In genomic region chr9:130240410-130241197, GRCh38 we compare ENCODE assay signal across 8 cellular contexts. TPM values are rescaled to one million over a fixed set of nuclear protein-coding genes. Genes with fewer than 3 reads are reported as not detected.
A peak's percentile ranks its signal among the peaks of the same experiment; 100 is the strongest.
DNase-seq lines count a peak whose midpoint lies in the region; ATAC-seq and FAIRE-seq lines count a peak whose summit lies in the region.

No MANE protein-coding gene starts in this region.

- no peak for FAIRE-seq in urothelium cell line (lab: Jason Lieb, UNC)

- no peak overlapping the region for H3K9ac ChIP-seq in SK-N-MC (ENCODE audit: insufficient read length)

- H3K9me3 ChIP-seq in SK-N-MC (ENCODE audit: low read depth, low read length) = no peaks in the 10 kb centered on the region

- no peaks in the 10 kb centered on the region for H3K36me3 ChIP-seq in SK-N-MC (ENCODE audit: insufficient read depth, low read length)

- no peak overlapping the region for H3K4me3 ChIP-seq in SK-N-MC

- peak; percentile 48 for ATAC-seq in GM18907 (IDR thresholded peaks at IDR 0.05; ENCODE audit: unreplicated experiment)

- peak; percentile 55 to 56 for DNase-seq in AML-193 (lab: John Stamatoyannopoulos, UW)
- DNase-seq in NCI-H1105 (lab: John Stamatoyannopoulos, UW) = peak; percentile 75
- DNase-seq in SK-N-MC (ENCODE audit: low read depth, low spot score) = peak; percentile 67
- DNase-seq in dermis blood vessel endothelial cell = peak; percentile 77
- DNase-seq in lung microvascular endothelial cell (ENCODE audit: low read depth in 2 of 2) = peak; percentile 70 to 82
- DNase-seq in urothelium cell line (ENCODE audit: low spot score) = peak; percentile 68
- DNase-seq in OCI-M2 (lab: John Stamatoyannopoulos, UW; ENCODE audit: unreplicated experiment) = no peak

- peak overlapping the region; percentile 81 for H3K27ac ChIP-seq in SK-N-MC

RNA-seq across cellular contexts. Expression of gene HMCN2, which starts 25.0 kb away (rescaled TPM):
- total RNA-seq in dermis blood vessel endothelial cell = under 0.01 and 1.0 TPM in 2 replicates
- under 0.01 TPM in 1 of 2 replicates, not detected in the other for total RNA-seq in lung microvascular endothelial cell
